In the genomic region with DNA sequence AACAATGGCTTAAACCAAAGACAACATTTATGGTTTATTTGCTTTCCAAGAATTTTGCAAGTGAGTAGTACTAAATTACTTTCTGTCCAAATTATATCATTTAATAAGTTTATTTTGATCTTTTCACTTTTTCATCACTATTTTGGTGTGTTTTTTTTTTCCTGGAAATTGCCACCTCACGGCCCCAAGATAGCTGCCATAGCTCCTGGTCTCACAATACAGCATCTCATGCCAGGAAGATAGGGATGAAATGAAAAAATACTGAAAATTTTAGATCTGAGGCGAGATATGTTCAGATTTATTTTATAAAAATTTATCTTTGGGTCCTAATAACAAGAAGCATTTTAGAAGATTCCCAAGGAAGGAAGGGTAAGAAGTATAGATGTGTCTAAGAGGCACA, we compare ENCODE assay signal across 40 cellular contexts. TPM values are rescaled to one million over a fixed set of nuclear protein-coding genes. Genes with fewer than 3 reads are reported as not detected.
"Had no signal": no experiment of that assay in that cellular context is flagged by ENCODE, and none has a peak within 500 bp of the region (broad histone marks: within the 10 kb centered on the region; RNA-seq: fewer than 3 reads in every experiment).

No MANE protein-coding gene starts in this region.

- H3K9me3 ChIP-seq: MG63 had no signal

- DNase-seq: Karpas-422, Kasumi-1, MG63, MM.1S, MV-4-11, NCI-H1048, NCI-H1092, NCI-H1092 treated with DMSO at 0.1 percent for 48 hours, NCI-H1105, NCI-H1105 treated with DMSO at 0.1 percent for 48 hours, NCI-H1417, NCI-H1417 treated with DMSO at 0.1 percent for 48 hours, NCI-H1436, NCI-H1436 treated with DMSO at 0.1 percent for 48 hours, NCI-H146, NCI-H1694, NCI-H1694 treated with DMSO at 0.1 percent for 48 hours, NCI-H187, NCI-H187 treated with DMSO at 0.1 percent for 48 hours, NCI-H1930, NCI-H2029, NCI-H2029 treated with DMSO at 0.1 percent for 48 hours, NCI-H2081, NCI-H2081 treated with DMSO at 0.1 percent for 48 hours, NCI-H2107, NCI-H2171, NCI-H2171 treated with DMSO at 0.1 percent for 48 hours, NCI-H2227 treated with DMSO at 0.1 percent for 48 hours, NCI-H226, NCI-H345, NCI-H446, NCI-H446 treated with DMSO at 0.1 percent for 48 hours, NCI-H510A, NCI-H510A treated with DMSO at 0.1 percent for 48 hours, NCI-H524, NCI-H524 treated with DMSO at 0.1 percent for 48 hours had no signal

- H3K36me3 ChIP-seq: MG63 had no signal

- H3K27me3 ChIP-seq: MG63 had no signal

- H3K4me3 ChIP-seq: MG63 had no signal

RNA-seq across cellular contexts. Expression of gene FPR3, which starts 6.9 kb away (rescaled TPM):
- total RNA-seq: LHCN-M2, MCF 10A, NCI-H460 had no signal

RNA-seq across cellular contexts. Expression of gene FPR2, which starts 27.0 kb away (rescaled TPM):
- total RNA-seq: M059J, MCF 10A, NCI-H460 had no signal

RNA-seq across cellular contexts. Expression of gene FPR1, which starts 36.4 kb away (rescaled TPM):
- total RNA-seq: NCI-H460 had no signal
